Comparison of ENCODE assay signal across 1 cellular context in the genomic region with DNA sequence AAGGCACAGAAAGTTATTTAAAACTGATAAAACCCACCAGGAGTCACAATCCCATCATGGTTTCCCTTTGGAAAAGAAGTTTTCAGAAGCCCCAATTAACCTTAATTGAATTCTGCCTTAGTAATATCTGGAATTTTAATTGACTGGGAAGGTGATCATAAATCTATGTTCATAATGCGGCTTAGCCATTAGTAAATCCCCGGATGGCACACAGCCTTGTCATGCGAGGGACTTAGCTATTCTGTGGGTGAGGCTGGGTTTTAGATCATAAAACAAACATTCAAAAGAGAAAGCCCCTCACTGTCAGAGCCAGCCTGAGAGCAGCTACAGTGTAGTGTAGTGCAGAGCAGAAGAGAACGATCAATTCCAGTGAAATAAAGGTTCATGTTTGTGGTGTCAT.
TF ChIP-seq lines count a peak whose summit lies in the region.

No MANE protein-coding gene starts in this region.

TF ChIP-seq in H1, 55 proteins besides CTCF, POLR2A, EP300 and RAD21 (continued from another document):
- TF ChIP-seq POLR2AphosphoS5 (IDR thresholded peaks at IDR 0.05; ENCODE audit: low read depth, low read length) (no peak), NANOG (IDR thresholded peaks at IDR 0.05; ENCODE audit: insufficient read depth, low read depth, low read length, poor library complexity, severe bottlenecking) (no peak), MAFK (IDR thresholded peaks at IDR 0.05; ENCODE audit: low read depth, low read length) (no peak), SIX5 (IDR thresholded peaks at IDR 0.05; ENCODE audit: low read depth, low read length) (no peak)
